ENCODE assay signal across 20 cellular contexts in genomic region chr2:195495356-195495755, GRCh38.
"Had no signal": no experiment of that assay in that cellular context is flagged by ENCODE, and none has a peak within 500 bp of the region (broad histone marks: within the 10 kb centered on the region; RNA-seq: fewer than 3 reads in every experiment).

No MANE protein-coding gene starts in this region.

- H3K4me3 ChIP-seq: coronary artery, esophagus muscularis mucosa, gastrocnemius medialis, pancreas, thoracic aorta, upper lobe of left lung had no signal

- H3K36me3 ChIP-seq: esophagus muscularis mucosa, gastrocnemius medialis, pancreas, thoracic aorta, upper lobe of left lung, WERI-Rb-1 had no signal

- H3K27ac ChIP-seq: coronary artery, esophagus muscularis mucosa, gastrocnemius medialis, pancreas, thoracic aorta, upper lobe of left lung, WERI-Rb-1 had no signal

- H3K27me3 ChIP-seq: esophagus muscularis mucosa, gastrocnemius medialis, pancreas, upper lobe of left lung had no signal

- ATAC-seq: activated T-cell treated with anti-CD3 and anti-CD28 coated beads, Interleukin-2, amount 50 U/mL, for 4 hours; gastrocnemius medialis; left cardiac atrium; pancreas; right cardiac atrium had no signal

- H3K9me3 Mint-ChIP-seq: activated naive CD4-positive, alpha-beta T cell treated with anti-CD3 and anti-CD28 coated beads for 36 hours; activated T-cell treated with anti-CD3 and anti-CD28 coated beads, Interleukin-2, amount 50 U/mL, for 4 hours; nephron had no signal

- H3K27ac Mint-ChIP-seq: activated naive CD4-positive, alpha-beta T cell treated with anti-CD3 and anti-CD28 coated beads for 36 hours; activated naive CD8-positive, alpha-beta T cell treated with anti-CD3 and anti-CD28 coated beads, Interleukin-2, amount 10 ng/mL, durations not matched to agents 7 days and 5 days; nephron had no signal

- H3K27me3 Mint-ChIP-seq: activated naive CD8-positive, alpha-beta T cell treated with anti-CD3 and anti-CD28 coated beads, Interleukin-2, amount 10 ng/mL, durations not matched to agents 7 days and 5 days had no signal

- H3K4me1 ChIP-seq: esophagus muscularis mucosa, gastrocnemius medialis, pancreas, upper lobe of left lung had no signal

- H3K9me3 ChIP-seq: esophagus muscularis mucosa, gastrocnemius medialis, pancreas, thoracic aorta, upper lobe of left lung had no signal

- H3K4me3 Mint-ChIP-seq: activated naive CD4-positive, alpha-beta T cell treated with anti-CD3 and anti-CD28 coated beads for 36 hours; activated naive CD8-positive, alpha-beta T cell treated with anti-CD3 and anti-CD28 coated beads, Interleukin-2, amount 10 ng/mL, durations not matched to agents 7 days and 5 days; activated T-cell treated with anti-CD3 and anti-CD28 coated beads, Interleukin-2, amount 50 U/mL, for 4 hours; nephron had no signal

- DNase-seq: activated CD4-positive, alpha-beta T cell treated with anti-CD3 and anti-CD28 coated beads for 1 hour; activated CD4-positive, alpha-beta T cell treated with anti-CD3 and anti-CD28 coated beads, Interleukin-2, amount 50 U/mL, for 1 hour; activated CD8-positive, alpha-beta memory T cell treated with anti-CD3 and anti-CD28 coated beads, Interleukin-2, amount 50 U/mL, for 48 hours; activated naive CD4-positive, alpha-beta T cell treated with anti-CD3 and anti-CD28 coated beads for 36 hours; activated naive CD8-positive, alpha-beta T cell treated with anti-CD3 and anti-CD28 coated beads, Interleukin-2, amount 10 ng/mL, durations not matched to agents 7 days and 5 days; activated T-cell treated with anti-CD3 and anti-CD28 coated beads, Interleukin-2, amount 50 U/mL, for 4 hours; amniotic stem cell; gastrocnemius medialis; left cardiac atrium; midbrain; pancreas; right cardiac atrium; stimulated activated CD4-positive, alpha-beta T cell treated with anti-CD3 and anti-CD28 coated beads, Interleukin-4, amount 100 ng/mL, for 24 hours; stimulated activated naive CD4-positive, alpha-beta T cell treated with Interleukin-2 at 50 U/mL for 16 hours; upper lobe of left lung; WERI-Rb-1 had no signal
